Comparison of ENCODE assay signal across 10 cellular contexts in the genomic region with DNA sequence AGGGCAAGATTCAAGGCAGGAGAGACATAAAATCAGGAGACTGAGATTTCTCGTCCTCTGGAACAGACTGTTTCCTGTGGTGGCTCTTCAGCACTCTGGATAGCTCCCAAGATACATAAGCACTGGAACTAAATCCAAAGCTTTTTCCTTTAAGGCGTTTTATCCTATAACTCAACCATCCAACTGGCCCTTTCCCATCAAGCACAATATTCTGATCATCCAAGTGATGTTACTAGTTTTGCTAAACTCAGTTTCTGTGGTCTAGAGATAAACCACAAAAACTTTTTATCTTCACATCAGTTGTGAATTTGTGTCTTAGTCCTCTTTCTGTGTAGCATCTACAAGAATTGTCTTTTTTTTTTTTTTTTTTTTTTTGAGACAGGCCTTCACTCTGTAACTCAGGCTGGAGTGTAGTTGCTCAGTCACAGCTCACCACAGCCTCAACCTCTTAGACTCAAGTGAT.
DNase-seq lines count a peak whose midpoint lies in the region; ATAC-seq and TF ChIP-seq lines count a peak whose summit lies in the region.
"Had no signal": no experiment of that assay in that cellular context is flagged by ENCODE, and none has a peak within 500 bp of the region (broad histone marks: within the 10 kb centered on the region; RNA-seq: fewer than 3 reads in every experiment).

No MANE protein-coding gene starts in this region.

- H3K36me3 ChIP-seq in PC-3 (ENCODE audit: low read depth, low read length), result no peaks in the 10 kb centered on the region
- no peaks in the 10 kb centered on the region for H3K36me3 ChIP-seq in neural progenitor cell

- intact Hi-C loops in PC-3 (cut with micrococcal nuclease), result no loop called here

- TF ChIP-seq CTCF in PC-3 (conservative IDR thresholded peaks at IDR 0.05; ENCODE audit: low read depth, low read length) (no peak), neural progenitor cell (IDR thresholded peaks at IDR 0.05) (no peak)

- H3K27me3 Mint-ChIP-seq in central memory CD8-positive, alpha-beta T cell, result no peaks in the 10 kb centered on the region
- H3K27me3 Mint-ChIP-seq in neural progenitor cell (ENCODE audit: insufficient read depth, low read depth), result peaks cover 2% of the 10 kb centered on the region
- H3K27me3 Mint-ChIP-seq in T-cell, result peaks cover 0 to 5% of the 10 kb centered on the region in 2 donors

- H3K9me3 ChIP-seq in PC-3 (ENCODE audit: low read length) (no peaks in the 10 kb centered on the region), neural progenitor cell (ENCODE audit: low read depth) (no peaks in the 10 kb centered on the region)

- ATAC-seq in PC-3 (peak; percentile 67), T-cell (replicated peaks in 1 of 4) (no peak), HG02763 (IDR thresholded peaks at IDR 0.05; ENCODE audit: unreplicated experiment) (no peak)
- ATAC-seq in central memory CD8-positive, alpha-beta T cell (replicated peaks; ENCODE audit: extremely low read depth, poor library complexity, severe bottlenecking), result peak; percentile 19

- peak; percentile 14 for DNase-seq in SIG-M5 treated with dmso at 0.1 percent for 504 hours (lab: John Stamatoyannopoulos, UW; ENCODE audit: unreplicated experiment)
- no peak for DNase-seq in SIG-M5 (lab: John Stamatoyannopoulos, UW)
- DNase-seq in PC-3, result peak; percentile 70
- DNase-seq in central memory CD8-positive, alpha-beta T cell (ENCODE audit: low spot score in 2 of 2), result no peak
- DNase-seq in neural progenitor cell (ENCODE audit: low spot score), result peak; percentile 72
- no peak for DNase-seq in T-cell
- DNase-seq in activated effector memory CD4-positive, alpha-beta T cell treated with Interleukin-2 at 50 U/mL for 16 hours, result no peak
- DNase-seq: NCI-H1417 had no signal

- H3K9ac ChIP-seq in PC-3 (ENCODE audit: low read length) (no peak overlapping the region), neural progenitor cell (no peak overlapping the region)

- H3K4me2 ChIP-seq in PC-3 (ENCODE audit: low read length) (no peak overlapping the region), neural progenitor cell (no peak overlapping the region)

- H3F3A ChIP-seq in PC-3 (ENCODE audit: low read length, unreplicated experiment), result no peaks in the 10 kb centered on the region
- peaks cover 39% of the 10 kb centered on the region for H3F3A ChIP-seq in neural progenitor cell (ENCODE audit: low read depth)

- H3K4me3 ChIP-seq in PC-3 (ENCODE audit: low read length) (no peak overlapping the region), neural progenitor cell (no peak overlapping the region)
- H3K4me3 ChIP-seq: lung had no signal

- H3K36me3 Mint-ChIP-seq in central memory CD8-positive, alpha-beta T cell (ENCODE audit: insufficient read depth), result peaks cover 3% of the 10 kb centered on the region
- H3K36me3 Mint-ChIP-seq in neural progenitor cell, result no peaks in the 10 kb centered on the region
- H3K36me3 Mint-ChIP-seq in T-cell, result no peaks in the 10 kb centered on the region

- H3K4me1 Mint-ChIP-seq in central memory CD8-positive, alpha-beta T cell, result no peaks in the 10 kb centered on the region
- H3K4me1 Mint-ChIP-seq in neural progenitor cell, result no peaks in the 10 kb centered on the region
- peaks cover 0 to 14% (median 5%) of the 10 kb centered on the region in 3 donors for H3K4me1 Mint-ChIP-seq in T-cell

- H3K4me1 ChIP-seq in PC-3 (ENCODE audit: insufficient read depth, low read length), result no peaks in the 10 kb centered on the region
- no peaks in the 10 kb centered on the region for H3K4me1 ChIP-seq in neural progenitor cell

- CTCF ChIA-PET in PC-3 (lab: Charles Lee) (no interaction called here), T-cell (lab: Charles Lee) (no interaction called here)

- H2AFZ ChIP-seq in PC-3 (ENCODE audit: low read length) (no peak overlapping the region), neural progenitor cell (replicated peaks) (no peak overlapping the region)

- H3K27ac Mint-ChIP-seq in central memory CD8-positive, alpha-beta T cell (ENCODE audit: low read depth), result no peak overlapping the region
- no peak overlapping the region for H3K27ac Mint-ChIP-seq in neural progenitor cell
- H3K27ac Mint-ChIP-seq in T-cell, result no peak overlapping the region

- H3K9me2 ChIP-seq in PC-3 (replicated peaks; ENCODE audit: low read length), result 0 out of 2 replicates have a peak, but pooled peaks cover 4% of the 10 kb centered on the region

- H3K9me3 Mint-ChIP-seq in central memory CD8-positive, alpha-beta T cell, result no peaks in the 10 kb centered on the region
- no peaks in the 10 kb centered on the region for H3K9me3 Mint-ChIP-seq in neural progenitor cell
- peaks cover 0 to 2% (median 0%) of the 10 kb centered on the region in 3 donors for H3K9me3 Mint-ChIP-seq in T-cell

- no peaks in the 10 kb centered on the region for H3K79me2 ChIP-seq in PC-3 (ENCODE audit: low read length)
- no peaks in the 10 kb centered on the region for H3K79me2 ChIP-seq in neural progenitor cell (ENCODE audit: low read depth)

- POLR2A ChIA-PET in PC-3 (lab: Charles Lee; ENCODE audit: unreplicated experiment) (interaction anchor here (0.8 kb wide), 1 partner anchor 348 kb away, joined by 20 read pairs; no protein-coding TSS in a partner anchor), T-cell (lab: Charles Lee) (no interaction called here)

- no peak overlapping the region for H3K27ac ChIP-seq in PC-3 (ENCODE audit: low read length)
- H3K27ac ChIP-seq in neural progenitor cell, result no peak overlapping the region

- no peaks in the 10 kb centered on the region for H3K27me3 ChIP-seq in PC-3 (ENCODE audit: low read length)
- H3K27me3 ChIP-seq in neural progenitor cell, result no peaks in the 10 kb centered on the region

- H3K4me3 Mint-ChIP-seq in central memory CD8-positive, alpha-beta T cell, result no peak overlapping the region
- H3K4me3 Mint-ChIP-seq in neural progenitor cell (no peak overlapping the region), T-cell (no peak overlapping the region)

- no peaks in the 10 kb centered on the region for H4K20me1 ChIP-seq in PC-3 (ENCODE audit: low read length)
- no peaks in the 10 kb centered on the region for H4K20me1 ChIP-seq in neural progenitor cell (ENCODE audit: low read depth)

- BruUV-seq in PC-3 (replicated peaks; lab: Mats Ljungman, UMichigan), result no TSS peak

Comparison
In these comparisons a context has a peak if more than half of its experiments do, and no peak if none do; other contexts are left out.
1. DNase-seq: peak in SIG-M5 treated with dmso at 0.1 percent for 504 hours (single experiment), PC-3 (single experiment) and neural progenitor cell (single experiment); none in SIG-M5 (single experiment), central memory CD8-positive, alpha-beta T cell (0 of 2), T-cell (0 of 34) and activated effector memory CD4-positive, alpha-beta T cell treated with Interleukin-2 at 50 U/mL for 16 hours (single experiment).
2. ATAC-seq: peak in PC-3 (single experiment) and central memory CD8-positive, alpha-beta T cell (single experiment); none in T-cell (0 of 4) and HG02763 (single experiment).